Comparison of ENCODE assay signal across 23 cellular contexts in genomic region chr11:16899708-16900107, GRCh38.
"Had no signal": no experiment of that assay in that cellular context is flagged by ENCODE, and none has a peak within 500 bp of the region (broad histone marks: within the 10 kb centered on the region; RNA-seq: fewer than 3 reads in every experiment).

No MANE protein-coding gene starts in this region.

- H3K27ac ChIP-seq: epithelial cell of prostate had no signal

- H3K27me3 Mint-ChIP-seq: activated CD8-positive, alpha-beta memory T cell treated with anti-CD3 and anti-CD28 coated beads, Interleukin-2, amount 10 ng/mL, durations not matched to agents 7 days and 5 days; activated naive CD4-positive, alpha-beta T cell treated with anti-CD3 and anti-CD28 coated beads, Interleukin-2, amount 50 U/mL, for 24 hours; type B pancreatic cell had no signal

- ATAC-seq: activated CD8-positive, alpha-beta memory T cell treated with anti-CD3 and anti-CD28 coated beads, Interleukin-2, amount 10 ng/mL, durations not matched to agents 7 days and 5 days; stimulated activated naive CD8-positive, alpha-beta T cell treated with anti-CD3 and anti-CD28 coated beads, Interleukin-15, Interleukin-2, amounts not matched to agents 100 U/mL and 50 U/mL, for 24 hours; T-cell had no signal

- H3K27ac Mint-ChIP-seq: activated CD8-positive, alpha-beta memory T cell treated with anti-CD3 and anti-CD28 coated beads, Interleukin-2, amount 10 ng/mL, durations not matched to agents 7 days and 5 days; brain; immature natural killer cell; naive B cell; T-cell had no signal

- H3K9ac ChIP-seq: SK-N-SH had no signal

- H3K4me2 ChIP-seq: SK-N-SH had no signal

- H3K9me2 ChIP-seq: SK-N-SH had no signal

- H3K9me3 ChIP-seq: SK-N-SH had no signal

- H3K9me3 Mint-ChIP-seq: brain, immature natural killer cell, naive B cell, T-cell, type B pancreatic cell had no signal

- H3K36me3 Mint-ChIP-seq: activated naive CD4-positive, alpha-beta T cell treated with anti-CD3 and anti-CD28 coated beads, Interleukin-2, amount 50 U/mL, for 24 hours; brain; immature natural killer cell; naive B cell; T-cell had no signal

- H3K4me3 Mint-ChIP-seq: activated CD8-positive, alpha-beta memory T cell treated with anti-CD3 and anti-CD28 coated beads, Interleukin-2, amount 10 ng/mL, durations not matched to agents 7 days and 5 days; activated naive CD4-positive, alpha-beta T cell treated with anti-CD3 and anti-CD28 coated beads, Interleukin-2, amount 50 U/mL, for 24 hours; brain; immature natural killer cell; naive B cell; T-cell; type B pancreatic cell had no signal

- DNase-seq: activated CD4-positive, alpha-beta T cell treated with anti-CD3 and anti-CD28 coated beads, Interleukin-2, amount 50 U/mL, for 48 hours; activated CD4-positive, CD25-positive, alpha-beta regulatory T cell treated with anti-CD3 and anti-CD28 coated beads, Interleukin-2, amount 50 U/mL, for 72 hours; activated CD8-positive, alpha-beta memory T cell treated with anti-CD3 and anti-CD28 coated beads, Interleukin-2, amount 10 ng/mL, durations not matched to agents 7 days and 5 days; activated effector memory CD4-positive, alpha-beta T cell treated with anti-CD3 and anti-CD28 coated beads, Interleukin-2, amount 50 U/mL, for 16 hours; activated T-cell treated with anti-CD3 and anti-CD28 coated beads, Interleukin-2, amount 50 U/mL, for 1 hour; amniotic stem cell; central memory CD4-positive, alpha-beta T cell; cortex of kidney; effector CD8-positive, alpha-beta T cell; foreskin melanocyte; head of caudate nucleus; immature natural killer cell; naive B cell; SK-N-SH; stimulated activated CD4-positive, alpha-beta T cell treated with anti-CD3 and anti-CD28 coated beads, Interleukin-15, amount 100 ng/mL, for 24 hours; stimulated activated CD4-positive, alpha-beta T cell treated with anti-CD3 and anti-CD28 coated beads, Interleukin-4, amount 100 ng/mL, for 24 hours; stimulated activated naive CD8-positive, alpha-beta T cell treated with anti-CD3 and anti-CD28 coated beads, Interleukin-15, Interleukin-2, amounts not matched to agents 100 U/mL and 50 U/mL, for 24 hours; T-cell; T-helper 9 cell had no signal

- H3K4me1 Mint-ChIP-seq: immature natural killer cell had no signal
